ENCODE assay signal across 8 cellular contexts in the genomic region with DNA sequence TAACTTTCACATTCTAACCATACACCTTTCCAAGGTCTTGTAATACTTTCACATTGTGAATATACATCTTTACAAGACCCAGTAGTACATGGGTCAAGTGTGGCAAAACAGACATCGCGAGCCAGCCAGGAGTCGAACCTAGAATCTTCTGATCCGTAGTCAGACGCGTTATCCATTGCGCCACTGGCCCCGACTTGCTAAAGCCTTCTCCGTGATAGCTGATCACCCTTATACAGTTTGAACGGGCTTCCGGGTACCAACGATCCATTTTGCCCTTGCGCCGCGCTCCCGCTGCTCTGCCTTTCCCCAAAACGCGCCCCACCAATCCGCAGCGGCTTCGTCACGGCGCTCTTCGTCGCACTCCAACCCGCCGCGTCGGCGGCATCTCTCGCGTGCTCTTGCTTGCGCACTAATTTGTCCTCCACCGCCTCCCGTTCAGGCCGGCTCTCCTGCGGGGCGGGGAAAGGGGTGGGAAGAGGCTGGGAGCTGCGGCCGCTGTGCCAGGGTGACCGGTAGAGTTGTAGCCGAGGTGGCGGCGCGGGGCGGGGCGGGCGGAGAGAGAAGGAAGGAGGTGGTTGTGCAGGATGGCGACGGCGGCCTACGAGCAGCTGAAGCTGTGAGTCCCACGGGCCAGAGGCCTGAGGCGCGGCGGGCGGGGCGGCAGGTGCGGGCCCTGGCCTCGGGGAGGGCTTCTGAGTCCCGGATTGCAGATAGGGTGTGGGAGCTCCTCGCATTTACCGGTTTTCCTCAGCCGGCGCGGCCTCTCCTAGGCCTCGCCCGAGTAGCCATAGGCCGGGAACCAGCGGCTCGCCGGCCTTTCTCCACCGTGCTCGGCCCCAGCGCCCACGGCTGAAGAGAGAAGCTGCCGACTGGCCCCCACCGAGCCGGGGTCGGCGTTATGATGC. TPM values are rescaled to one million over a fixed set of nuclear protein-coding genes. Genes with fewer than 3 reads are reported as not detected.
DNase-seq lines count a peak whose midpoint lies in the region; ATAC-seq, FAIRE-seq and TF ChIP-seq lines count a peak whose summit lies in the region.

TSS of gene SACM1L (plus strand) at position 515 of the 905 bp plus-strand sequence. CDS start at position 585, 70 bp downstream.

- H3K4me3 ChIP-seq in kidney (ENCODE audit: low read length in 2 of 2) = peak within 1 kb of the TSS; percentile 92 to 96

- H3K4me1 ChIP-seq in kidney (ENCODE audit: control insufficient read depth in 1 of 2, insufficient read depth in 1 of 2, low read depth in 1 of 2, low read length in 2 of 2) = peaks cover 21 to 33% of the 10 kb centered on the region in 2 donors

- peak; percentile 100 for DNase-seq in AML-193 (lab: John Stamatoyannopoulos, UW)
- peak; percentile 89 for DNase-seq in NCI-H510A treated with DMSO at 0.1 percent for 48 hours (lab: John Stamatoyannopoulos, UW)
- peak; percentile 93 for DNase-seq in activated CD4-positive, alpha-beta T cell treated with anti-CD3 and anti-CD28 coated beads for 24 hours (ENCODE audit: low read depth in 2 of 2)
- peak; percentile 99 for DNase-seq in chondrocyte (ENCODE audit: low spot score)
- peak; percentile 100 for DNase-seq in kidney
- peak; percentile 98 for DNase-seq in stimulated activated CD4-positive, alpha-beta T cell treated with anti-CD3 and anti-CD28 coated beads, Interleukin-15, amount 100 ng/mL, for 24 hours

- ATAC-seq in HG03439 (IDR thresholded peaks at IDR 0.05; ENCODE audit: unreplicated experiment) = peak; percentile 90

- peaks cover 44% of the 10 kb centered on the region for H3K4me1 Mint-ChIP-seq in chondrocyte (ENCODE audit: low read depth)

- no peaks in the 10 kb centered on the region for H3K27me3 Mint-ChIP-seq in chondrocyte (ENCODE audit: low read depth)

- TF ChIP-seq CTCF in chondrocyte (IDR thresholded peaks at IDR 0.05) (no peak), kidney (IDR thresholded peaks at IDR 0.05; ENCODE audit: borderline replicate concordance, extremely low read depth, insufficient read depth) (peak; percentile 2)

- intact Hi-C loops in kidney (cut with DNase I) = no loop called here

- TF ChIP-seq POLR2A in GM19193 (IDR thresholded peaks at IDR 0.05; ENCODE audit: extremely low read depth, insufficient read depth, insufficient read length) = peak; percentile 70

- H3K36me3 ChIP-seq in kidney (ENCODE audit: control insufficient read depth in 1 of 2, insufficient read depth in 2 of 2, low read length in 2 of 2) = peaks cover 0 to 2% of the 10 kb centered on the region in 2 donors

- peak; percentile 54 for FAIRE-seq in kidney (lab: Jason Lieb, UNC)

- H3K9ac ChIP-seq in kidney (ENCODE audit: low read length in 2 of 2) = peak within 1 kb of the TSS; percentile 57 to 92

- H3K27ac ChIP-seq in kidney (ENCODE audit: low read depth in 2 of 2, low read length in 2 of 2) = peak within 1 kb of the TSS; percentile 87 to 88

- H3K4me3 Mint-ChIP-seq in chondrocyte (ENCODE audit: unreplicated experiment) = peak within 1 kb of the TSS; percentile 84

- peaks cover 7% of the 10 kb centered on the region for H3K36me3 Mint-ChIP-seq in chondrocyte (ENCODE audit: low read depth)

- no peaks in the 10 kb centered on the region for H3K9me3 Mint-ChIP-seq in chondrocyte (ENCODE audit: low read depth)

- peak within 1 kb of the TSS; percentile 85 for H3K27ac Mint-ChIP-seq in chondrocyte (ENCODE audit: unreplicated experiment)

- no peaks in the 10 kb centered on the region for H3K9me3 ChIP-seq in kidney (ENCODE audit: control insufficient read depth in 1 of 2, low read length in 2 of 2)

RNA-seq across cellular contexts. Expression of gene SACM1L, which starts in this region (rescaled TPM):
- total RNA-seq in chondrocyte (34.2 to 44.1 TPM (median 34.5 TPM) in 3 replicates), kidney (53.1 TPM)
- 27.1 TPM for polyA plus RNA-seq in kidney (ENCODE audit: insufficient read depth, low read depth, low replicate concordance)

Comparison
In these comparisons a context has a peak if more than half of its experiments do, and no peak if none do; other contexts are left out.
1. Peak in every context shown above with its lines: DNase-seq, ATAC-seq, H3K4me3 ChIP-seq and H3K27ac ChIP-seq.